9 cellular contexts compared by ENCODE assay signal in the genomic region with DNA sequence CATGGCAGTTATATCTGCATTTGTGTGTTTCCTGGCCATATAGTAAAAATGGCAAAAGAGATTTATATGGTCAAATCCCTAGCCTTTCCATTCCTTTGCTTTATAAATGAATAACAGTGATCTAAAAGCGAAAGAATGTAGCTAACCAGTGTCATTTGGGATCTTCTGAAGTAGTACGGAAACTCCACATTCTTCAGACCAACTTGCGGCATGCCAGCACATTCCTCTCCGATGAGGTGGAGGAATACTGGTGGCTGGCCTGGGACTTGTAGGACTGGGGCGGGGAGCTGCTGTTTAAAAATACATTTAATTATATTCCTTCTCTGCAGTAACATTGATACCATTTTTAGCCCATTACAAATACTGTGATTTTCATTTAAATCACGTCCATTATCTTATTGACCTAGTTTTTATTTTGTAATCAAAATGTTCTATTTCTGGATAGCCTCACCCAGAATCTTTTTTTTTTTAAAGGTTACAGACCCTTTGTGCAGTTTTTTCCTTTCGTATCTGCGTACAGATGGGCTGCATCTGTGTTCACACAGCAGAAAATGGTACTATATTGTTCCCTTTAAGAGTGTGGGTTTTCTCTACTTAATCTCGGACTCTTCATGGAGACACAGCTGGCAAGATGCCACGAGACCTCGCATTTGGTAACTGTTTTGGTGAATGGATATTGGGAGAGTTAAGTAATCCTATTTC.
DNase-seq lines count a peak whose midpoint lies in the region; ATAC-seq and TF ChIP-seq lines count a peak whose summit lies in the region.
"Had no signal": no experiment of that assay in that cellular context is flagged by ENCODE, and none has a peak within 500 bp of the region (broad histone marks: within the 10 kb centered on the region; RNA-seq: fewer than 3 reads in every experiment).

No MANE protein-coding gene starts in this region.

- no peak for TF ChIP-seq CTCF in foreskin fibroblast (IDR thresholded peaks at IDR 0.05; ENCODE audit: low read depth, low read length)
- no peak for TF ChIP-seq CTCF in omental fat pad (IDR thresholded peaks at IDR 0.05)

- H3K4me3 ChIP-seq in SK-N-MC (peak overlapping the region; percentile 77), foreskin fibroblast (ENCODE audit: low read depth in 1 of 2, low read length in 2 of 2) (peak overlapping the region; percentile 28 to 51)

- H3K9me3 ChIP-seq in SK-N-MC (ENCODE audit: low read depth, low read length), result no peaks in the 10 kb centered on the region

- peak; percentile 91 for ATAC-seq in omental fat pad (ENCODE audit: low FRiP score)
- no peak for ATAC-seq in GM19328 (IDR thresholded peaks at IDR 0.05; ENCODE audit: unreplicated experiment)
- ATAC-seq in GM21423 (IDR thresholded peaks at IDR 0.05; ENCODE audit: unreplicated experiment), result no peak

- no peaks in the 10 kb centered on the region for H3K36me3 ChIP-seq in SK-N-MC (ENCODE audit: insufficient read depth, low read length)

- peak overlapping the region; percentile 93 for H3K9ac ChIP-seq in SK-N-MC (ENCODE audit: insufficient read length)

- in situ Hi-C loops in Caki2 (cut with HindIII; ENCODE audit: low pct_unique_long_range_greater_than_20kb, low sequenced_read_pairs), result no loop called here

- H3K27ac ChIP-seq in SK-N-MC, result peak overlapping the region; percentile 100

- peak; percentile 89 for DNase-seq in Caki2 (ENCODE audit: low read depth)
- DNase-seq in SK-N-MC (ENCODE audit: low read depth, low spot score), result peak; percentile 94
- DNase-seq in foreskin fibroblast, result peak; percentile 98
- DNase-seq in omental fat pad (ENCODE audit: low spot score), result peak; percentile 73
- no peak for DNase-seq in GM19238 (ENCODE audit: insufficient read length, low spot score)
- no peak for DNase-seq in stimulated activated CD4-positive, alpha-beta T cell treated with anti-CD3 and anti-CD28 coated beads, Interleukin-2, amount 100 ng/mL, for 24 hours
- DNase-seq: activated B cell treated with CpG ODN at 0.5 μM for 24 hours had no signal

Comparison
In these comparisons a context has a peak if more than half of its experiments do, and no peak if none do; other contexts are left out.
1. DNase-seq: peak in Caki2 (single experiment), SK-N-MC (single experiment), foreskin fibroblast (2 of 2) and omental fat pad (single experiment); none in GM19238 (single experiment) and stimulated activated CD4-positive, alpha-beta T cell treated with anti-CD3 and anti-CD28 coated beads, Interleukin-2, amount 100 ng/mL, for 24 hours (0 of 2).